Comparison of ENCODE assay signal across 13 cellular contexts in genomic region chr21:44391345-44392091, GRCh38. TPM values are rescaled to one million over a fixed set of nuclear protein-coding genes. Genes with fewer than 3 reads are reported as not detected.
DNase-seq lines count a peak whose midpoint lies in the region; ATAC-seq and TF ChIP-seq lines count a peak whose summit lies in the region.
"Had no signal": no experiment of that assay in that cellular context is flagged by ENCODE, and none has a peak within 500 bp of the region (broad histone marks: within the 10 kb centered on the region; RNA-seq: fewer than 3 reads in every experiment).

No MANE protein-coding gene starts in this region.

- no peaks in the 10 kb centered on the region for H3K27me3 Mint-ChIP-seq in memory B cell

- H3K4me1 ChIP-seq in adrenal gland (replicated peaks in 1 of 2), result no peaks in the 10 kb centered on the region

- no peaks in the 10 kb centered on the region for H3K9me3 ChIP-seq in adrenal gland (replicated peaks in 1 of 3)

- H3K4me3 Mint-ChIP-seq in memory B cell, result no peak overlapping the region
- H3K4me3 Mint-ChIP-seq: immature natural killer cell had no signal

- DNase-seq in Right ventricle myocardium inferior (ENCODE audit: missing footprints) (peak; percentile 91), cardiac septum (ENCODE audit: low spot score) (no peak), adrenal gland (peak; percentile 55 to 80 (median 66)), memory B cell (ENCODE audit: low spot score in 2 of 2) (no peak), Ammon's horn (ENCODE audit: low spot score) (no peak), amygdala (lab: John Stamatoyannopoulos, UW) (no peak), NCI-H2081 treated with DMSO at 0.1 percent for 48 hours (lab: John Stamatoyannopoulos, UW) (no peak)
- DNase-seq: DMS79, immature natural killer cell, T-helper 9 cell had no signal

- no peaks in the 10 kb centered on the region for H3K9me3 Mint-ChIP-seq in memory B cell

- no peaks in the 10 kb centered on the region for H3K36me3 ChIP-seq in adrenal gland (replicated peaks in 1 of 2)

- peaks cover 2% of the 10 kb centered on the region for H3K4me1 Mint-ChIP-seq in memory B cell

- H3K27ac Mint-ChIP-seq in memory B cell, result no peak overlapping the region
- H3K27ac Mint-ChIP-seq: immature natural killer cell had no signal

- H3K4me3 ChIP-seq in adrenal gland, result no peak overlapping the region

- H3K36me3 Mint-ChIP-seq in memory B cell, result peaks cover 4% of the 10 kb centered on the region

- ATAC-seq in Right ventricle myocardium inferior (no peak), memory B cell (ENCODE audit: low read depth) (peak; percentile 69), GM19467 (IDR thresholded peaks at IDR 0.05; ENCODE audit: unreplicated experiment) (no peak)

- H3K27me3 ChIP-seq in adrenal gland, result no peaks in the 10 kb centered on the region

- TF ChIP-seq POLR2A in adrenal gland (IDR thresholded peaks at IDR 0.05), result no peak

- 43 to 59% (median 54%) methylated on average over 20 to 34 of the region's 34 CpGs for WGBS in adrenal gland, 4 donors

- intact Hi-C loops in Right ventricle myocardium inferior (cut with DNase I), result no loop called here
- intact Hi-C loops in cardiac septum (cut with DNase I), result no loop called here
- intact Hi-C loops in adrenal gland (cut with DNase I), result no loop called here

- H3K27ac ChIP-seq in adrenal gland, result no peak overlapping the region
- H3K27ac ChIP-seq: KMS-11 had no signal

- TF ChIP-seq CTCF in adrenal gland (IDR thresholded peaks at IDR 0.05), result no peak

RNA-seq across cellular contexts. Expression of gene TRPM2, which starts 38.1 kb away (rescaled TPM):
- total RNA-seq in Right ventricle myocardium inferior, result 2.7 TPM
- total RNA-seq in cardiac septum, result 1.2 TPM
- total RNA-seq in adrenal gland, result 10 to 100 TPM in 5 of 8 donors, 1 to 10 TPM in 3; 3.1 to 16.0 (median 11.3) TPM
- polyA plus RNA-seq in adrenal gland, result 10 to 100 TPM in 2 of 3 donors, 1 to 10 TPM in 1; 1.5 to 28.3 (median 17.3) TPM
- polyA plus RNA-seq: AG04450 had no signal

RNA-seq across cellular contexts. Expression of gene CFAP410, which starts 52.3 kb away (rescaled TPM):
- total RNA-seq in Right ventricle myocardium inferior, result 16.8 TPM
- total RNA-seq in cardiac septum, result 15.8 TPM
- total RNA-seq in adrenal gland, result 10 to 100 TPM; 15.5 to 73.5 (median 37.0) TPM
- polyA plus RNA-seq in adrenal gland, result 100 to 1,000 TPM in 2 of 3 donors, 1 to 10 TPM in 1; 1.4 to 149 (median 116) TPM

Comparison
In these comparisons a context has a peak if more than half of its experiments do, and no peak if none do; other contexts are left out.
1. DNase-seq: peak in Right ventricle myocardium inferior (single experiment) and adrenal gland (7 of 7); none in cardiac septum (single experiment), memory B cell (0 of 2), Ammon's horn (single experiment), amygdala (0 of 56) and NCI-H2081 treated with DMSO at 0.1 percent for 48 hours (single experiment).